14 cellular contexts compared by ENCODE assay signal in the genomic region with DNA sequence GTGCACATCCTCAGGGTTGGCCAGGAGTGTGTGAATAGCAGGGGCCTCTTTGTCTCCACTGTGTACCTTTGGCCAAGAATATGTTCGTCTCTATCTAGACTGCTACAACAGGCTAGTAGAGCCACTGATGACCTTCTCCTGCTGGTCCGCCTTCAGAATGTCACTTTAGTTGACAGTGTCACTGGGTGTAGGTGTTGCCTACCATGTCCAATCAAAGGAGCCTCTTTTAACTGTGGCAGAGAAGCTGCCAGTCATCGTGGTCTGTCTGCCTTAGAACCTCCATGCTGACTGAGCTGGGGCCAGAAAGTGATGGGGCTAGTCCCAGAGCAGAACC. TPM values are rescaled to one million over a fixed set of nuclear protein-coding genes. Genes with fewer than 3 reads are reported as not detected.
A peak's percentile ranks its signal among the peaks of the same experiment; 100 is the strongest.
DNase-seq lines count a peak whose midpoint lies in the region; ATAC-seq lines count a peak whose summit lies in the region.
"Had no signal": no experiment of that assay in that cellular context is flagged by ENCODE, and none has a peak within 500 bp of the region (broad histone marks: within the 10 kb centered on the region; RNA-seq: fewer than 3 reads in every experiment).

No MANE protein-coding gene starts in this region.

- POLR2A ChIA-PET in activated CD8-positive, alpha-beta T cell treated with anti-CD3 and anti-CD28 coated beads, Interleukin-2, amount 10 ng/mL, durations not matched to agents 7 days and 5 days (lab: Charles Lee) = interaction anchor here (1.0 to 1.2 kb wide), 2 partner anchors 9 to 40 kb away, joined by 3 read pairs; a partner anchor contains a TSS

- H3K36me3 Mint-ChIP-seq in activated CD8-positive, alpha-beta T cell treated with anti-CD3 and anti-CD28 coated beads, Interleukin-2, amount 10 ng/mL, durations not matched to agents 7 days and 5 days (ENCODE audit: low read depth) = peaks cover 44% of the 10 kb centered on the region

- H3K9me3 ChIP-seq in right cardiac atrium (ENCODE audit: control insufficient read depth, low read length) = no peaks in the 10 kb centered on the region
- H3K9me3 ChIP-seq: HAP-1, mucosa of descending colon, SJCRH30 had no signal

- H3K27ac Mint-ChIP-seq in activated CD8-positive, alpha-beta T cell treated with anti-CD3 and anti-CD28 coated beads, Interleukin-2, amount 10 ng/mL, durations not matched to agents 7 days and 5 days = peak overlapping the region; percentile 69

- H3K4me1 Mint-ChIP-seq in activated CD8-positive, alpha-beta T cell treated with anti-CD3 and anti-CD28 coated beads, Interleukin-2, amount 10 ng/mL, durations not matched to agents 7 days and 5 days (ENCODE audit: low read depth) = peaks cover 46% of the 10 kb centered on the region
- H3K4me1 Mint-ChIP-seq: brain had no signal

- H3K4me3 ChIP-seq in right cardiac atrium (ENCODE audit: low read length) = no peak overlapping the region
- H3K4me3 ChIP-seq: HAP-1, mucosa of descending colon, SJCRH30 had no signal

- H3K27me3 Mint-ChIP-seq in activated CD8-positive, alpha-beta T cell treated with anti-CD3 and anti-CD28 coated beads, Interleukin-2, amount 10 ng/mL, durations not matched to agents 7 days and 5 days (ENCODE audit: low read depth) = no peaks in the 10 kb centered on the region
- H3K27me3 Mint-ChIP-seq: brain had no signal

- intact Hi-C loops in right cardiac atrium (cut with DNase I) = no loop called here

- WGBS in right cardiac atrium = 64% methylated on average over 3 of the region's 3 CpGs

- CTCF ChIA-PET in activated CD8-positive, alpha-beta T cell treated with anti-CD3 and anti-CD28 coated beads, Interleukin-2, amount 10 ng/mL, durations not matched to agents 7 days and 5 days (lab: Charles Lee) = interaction anchor here (2.2 to 2.7 kb wide), 2 partner anchors 10 to 15 kb away, joined by 5 to 8 read pairs; no protein-coding TSS in a partner anchor

- no peak for DNase-seq in activated CD4-positive, CD25-positive, alpha-beta regulatory T cell treated with anti-CD3 and anti-CD28 coated beads, Interleukin-2, amount 50 U/mL, for 72 hours
- DNase-seq in activated CD8-positive, alpha-beta T cell treated with anti-CD3 and anti-CD28 coated beads, Interleukin-2, amount 10 ng/mL, durations not matched to agents 7 days and 5 days = no peak
- DNase-seq in right cardiac atrium = no peak
- no peak for DNase-seq in SKM-1 (lab: John Stamatoyannopoulos, UW; ENCODE audit: unreplicated experiment)
- DNase-seq in COLO668 (lab: John Stamatoyannopoulos, UW; ENCODE audit: unreplicated experiment) = no peak
- DNase-seq: mucosa of descending colon, NCI-H345, SJCRH30 had no signal

- H3K4me1 ChIP-seq in right cardiac atrium (ENCODE audit: control insufficient read depth, insufficient read depth, low read length) = peaks cover 2% of the 10 kb centered on the region
- H3K4me1 ChIP-seq: SJCRH30 had no signal

- H3K9me3 Mint-ChIP-seq in activated CD8-positive, alpha-beta T cell treated with anti-CD3 and anti-CD28 coated beads, Interleukin-2, amount 10 ng/mL, durations not matched to agents 7 days and 5 days (ENCODE audit: insufficient read depth) = no peaks in the 10 kb centered on the region

- H3K27me3 ChIP-seq in right cardiac atrium (ENCODE audit: control insufficient read depth, insufficient read depth) = no peaks in the 10 kb centered on the region
- H3K27me3 ChIP-seq: SJCRH30 had no signal

- ATAC-seq in activated CD4-positive, CD25-positive, alpha-beta regulatory T cell treated with anti-CD3 and anti-CD28 coated beads, Interleukin-2, amount 50 U/mL, for 24 hours = peak; percentile 70 to 75
- peak; percentile 44 for ATAC-seq in GM18868 (IDR thresholded peaks at IDR 0.05; ENCODE audit: unreplicated experiment)
- peak; percentile 50 for ATAC-seq in activated CD8-positive, alpha-beta T cell treated with anti-CD3 and anti-CD28 coated beads, Interleukin-2, amount 10 ng/mL, durations not matched to agents 7 days and 5 days
- peak; percentile 47 to 63 for ATAC-seq in right cardiac atrium
- ATAC-seq in GM19397 (IDR thresholded peaks at IDR 0.05; ENCODE audit: unreplicated experiment) = no peak

- no peak overlapping the region for H3K4me3 Mint-ChIP-seq in activated CD8-positive, alpha-beta T cell treated with anti-CD3 and anti-CD28 coated beads, Interleukin-2, amount 10 ng/mL, durations not matched to agents 7 days and 5 days
- H3K4me3 Mint-ChIP-seq: brain had no signal

- peak overlapping the region; percentile 62 for H3K27ac ChIP-seq in right cardiac atrium (ENCODE audit: low read length)
- H3K27ac ChIP-seq: C4-2B, SJCRH30 had no signal

RNA-seq across cellular contexts. Expression of a gene that starts 40.1 kb away (rescaled TPM):
- total RNA-seq in activated CD8-positive, alpha-beta T cell treated with anti-CD3 and anti-CD28 coated beads, Interleukin-2, amount 10 ng/mL, durations not matched to agents 7 days and 5 days = 10 to 100 TPM; 56.9 to 60.3 TPM
- total RNA-seq in right cardiac atrium = 10 to 100 TPM; 20.2 to 39.1 (median 25.1) TPM
- polyA plus RNA-seq in right cardiac atrium = 12.9 TPM
